Comparison of ENCODE assay signal across 1 cellular context in genomic region chr16:87387942-87388817, GRCh38.
TF ChIP-seq lines count a peak whose summit lies in the region.

No MANE protein-coding gene starts in this region.

TF ChIP-seq in K562, 482 proteins besides CTCF, POLR2A, EP300 and RAD21 (continued from another document and continues in another):
- TF ChIP-seq TEAD4 (IDR thresholded peaks at IDR 0.05; ENCODE audit: low read length) (peak; percentile 64), TEAD4 (CRISPR knock-in tag; IDR thresholded peaks at IDR 0.05; ENCODE audit: borderline replicate concordance) (no peak), SAFB (IDR thresholded peaks at IDR 0.05; ENCODE audit: borderline replicate concordance, low read depth, low read length) (no peak), SMAD1 (IDR thresholded peaks at IDR 0.05; ENCODE audit: low read depth, low read length, partially characterized antibody) (peak; percentile 92), HES1 (IDR thresholded peaks at IDR 0.05; ENCODE audit: low read depth) (peak; percentile 74), CLOCK (CRISPR knock-in tag; IDR thresholded peaks at IDR 0.05; ENCODE audit: borderline replicate concordance) (no peak), STAG1 (CRISPR knock-in tag; IDR thresholded peaks at IDR 0.05; ENCODE audit: borderline replicate concordance) (no peak), NFRKB (IDR thresholded peaks at IDR 0.05; ENCODE audit: low read depth) (peak; percentile 57), SUPT5H (IDR thresholded peaks at IDR 0.05) (no peak; the same call in 1 of the 2 replicates), E2F5 (CRISPR knock-in tag; IDR thresholded peaks at IDR 0.05) (no peak), ELF1 (tag; IDR thresholded peaks at IDR 0.05) (peak; percentile 95), CHD2 (IDR thresholded peaks at IDR 0.05; ENCODE audit: low read depth, low read length) (peak; percentile 78), GABPB1 (CRISPR knock-in tag; IDR thresholded peaks at IDR 0.05) (peak; percentile 44; the same call in 1 of the 2 replicates), RNF219 (CRISPR knock-in tag; IDR thresholded peaks at IDR 0.05) (no peak), RBFOX2 (IDR thresholded peaks at IDR 0.05; ENCODE audit: low read depth, low read length) (peak; percentile 57), FOXJ3 (CRISPR knock-in tag; IDR thresholded peaks at IDR 0.05) (peak; percentile 46; the same call in 1 of the 2 replicates), RHOXF2B (CRISPR knock-in tag; conservative IDR thresholded peaks at IDR 0.05) (no peak), PML (IDR thresholded peaks at IDR 0.05; ENCODE audit: low read length) (peak; percentile 45; the same call in 1 of the 2 replicates), ELF2 (CRISPR knock-in tag; IDR thresholded peaks at IDR 0.05) (peak; percentile 62; the same call in 1 of the 2 replicates), ZNF740 (CRISPR knock-in tag; IDR thresholded peaks at IDR 0.05) (no peak), ZNF740 (tag; IDR thresholded peaks at IDR 0.05) (peak in 1 of 2 experiments; percentile 59; a peak in 1 of 4 replicates), PRPF4 (IDR thresholded peaks at IDR 0.05; ENCODE audit: insufficient read depth, low read depth, low read length, poor library complexity, severe bottlenecking) (no peak), CEBPG (CRISPR knock-in tag; IDR thresholded peaks at IDR 0.05) (peak; percentile 97), CEBPG (tag; conservative IDR thresholded peaks at IDR 0.05 in 1 of 2, IDR thresholded peaks at IDR 0.05 in 1 of 2) (peak; percentile 99), SMARCA5 (IDR thresholded peaks at IDR 0.05) (no peak), ZSCAN32 (CRISPR knock-in tag; IDR thresholded peaks at IDR 0.05) (peak; percentile 48; the same call in 1 of the 2 replicates), HDAC6 (IDR thresholded peaks at IDR 0.05; ENCODE audit: low read depth, low read length) (no peak), FIP1L1 (IDR thresholded peaks at IDR 0.05; ENCODE audit: low read depth, low read length, poor library complexity, severe bottlenecking) (no peak), ZBTB49 (CRISPR knock-in tag; IDR thresholded peaks at IDR 0.05; ENCODE audit: borderline replicate concordance) (no peak), ZNF77 (CRISPR knock-in tag; IDR thresholded peaks at IDR 0.05) (no peak), NR3C1 (CRISPR knock-in tag; IDR thresholded peaks at IDR 0.05) (no peak), C11orf30 (IDR thresholded peaks at IDR 0.05; ENCODE audit: low read depth) (no peak), ZNF445 (CRISPR knock-in tag; IDR thresholded peaks at IDR 0.05; ENCODE audit: low read depth) (no peak), CBX8 (IDR thresholded peaks at IDR 0.05; ENCODE audit: borderline replicate concordance, extremely low read depth, low read depth, low read length, poor library complexity, severe bottlenecking) (no peak), TCF3 (CRISPR knock-in tag; IDR thresholded peaks at IDR 0.05) (0 out of 2 replicates have a peak, but pooled peaks have one; percentile 6)
- TF ChIP-seq, protein P1, sequence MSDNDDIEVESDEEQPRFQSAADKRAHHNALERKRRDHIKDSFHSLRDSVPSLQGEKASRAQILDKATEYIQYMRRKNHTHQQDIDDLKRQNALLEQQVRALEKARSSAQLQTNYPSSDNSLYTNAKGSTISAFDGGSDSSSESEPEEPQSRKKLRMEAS (CRISPR knock-in tag; IDR thresholded peaks at IDR 0.05) = peak; percentile 77
- TF ChIP-seq, protein P2, sequence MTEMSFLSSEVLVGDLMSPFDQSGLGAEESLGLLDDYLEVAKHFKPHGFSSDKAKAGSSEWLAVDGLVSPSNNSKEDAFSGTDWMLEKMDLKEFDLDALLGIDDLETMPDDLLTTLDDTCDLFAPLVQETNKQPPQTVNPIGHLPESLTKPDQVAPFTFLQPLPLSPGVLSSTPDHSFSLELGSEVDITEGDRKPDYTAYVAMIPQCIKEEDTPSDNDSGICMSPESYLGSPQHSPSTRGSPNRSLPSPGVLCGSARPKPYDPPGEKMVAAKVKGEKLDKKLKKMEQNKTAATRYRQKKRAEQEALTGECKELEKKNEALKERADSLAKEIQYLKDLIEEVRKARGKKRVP (CRISPR knock-in tag; IDR thresholded peaks at IDR 0.05) = peak; percentile 93
- TF ChIP-seq, protein P3, sequence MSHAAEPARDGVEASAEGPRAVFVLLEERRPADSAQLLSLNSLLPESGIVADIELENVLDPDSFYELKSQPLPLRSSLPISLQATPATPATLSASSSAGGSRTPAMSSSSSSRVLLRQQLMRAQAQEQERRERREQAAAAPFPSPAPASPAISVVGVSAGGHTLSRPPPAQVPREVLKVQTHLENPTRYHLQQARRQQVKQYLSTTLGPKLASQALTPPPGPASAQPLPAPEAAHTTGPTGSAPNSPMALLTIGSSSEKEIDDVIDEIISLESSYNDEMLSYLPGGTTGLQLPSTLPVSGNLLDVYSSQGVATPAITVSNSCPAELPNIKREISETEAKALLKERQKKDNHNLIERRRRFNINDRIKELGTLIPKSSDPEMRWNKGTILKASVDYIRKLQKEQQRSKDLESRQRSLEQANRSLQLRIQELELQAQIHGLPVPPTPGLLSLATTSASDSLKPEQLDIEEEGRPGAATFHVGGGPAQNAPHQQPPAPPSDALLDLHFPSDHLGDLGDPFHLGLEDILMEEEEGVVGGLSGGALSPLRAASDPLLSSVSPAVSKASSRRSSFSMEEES (CRISPR knock-in tag; IDR thresholded peaks at IDR 0.05) = no peak
- TF ChIP-seq, protein P4, sequence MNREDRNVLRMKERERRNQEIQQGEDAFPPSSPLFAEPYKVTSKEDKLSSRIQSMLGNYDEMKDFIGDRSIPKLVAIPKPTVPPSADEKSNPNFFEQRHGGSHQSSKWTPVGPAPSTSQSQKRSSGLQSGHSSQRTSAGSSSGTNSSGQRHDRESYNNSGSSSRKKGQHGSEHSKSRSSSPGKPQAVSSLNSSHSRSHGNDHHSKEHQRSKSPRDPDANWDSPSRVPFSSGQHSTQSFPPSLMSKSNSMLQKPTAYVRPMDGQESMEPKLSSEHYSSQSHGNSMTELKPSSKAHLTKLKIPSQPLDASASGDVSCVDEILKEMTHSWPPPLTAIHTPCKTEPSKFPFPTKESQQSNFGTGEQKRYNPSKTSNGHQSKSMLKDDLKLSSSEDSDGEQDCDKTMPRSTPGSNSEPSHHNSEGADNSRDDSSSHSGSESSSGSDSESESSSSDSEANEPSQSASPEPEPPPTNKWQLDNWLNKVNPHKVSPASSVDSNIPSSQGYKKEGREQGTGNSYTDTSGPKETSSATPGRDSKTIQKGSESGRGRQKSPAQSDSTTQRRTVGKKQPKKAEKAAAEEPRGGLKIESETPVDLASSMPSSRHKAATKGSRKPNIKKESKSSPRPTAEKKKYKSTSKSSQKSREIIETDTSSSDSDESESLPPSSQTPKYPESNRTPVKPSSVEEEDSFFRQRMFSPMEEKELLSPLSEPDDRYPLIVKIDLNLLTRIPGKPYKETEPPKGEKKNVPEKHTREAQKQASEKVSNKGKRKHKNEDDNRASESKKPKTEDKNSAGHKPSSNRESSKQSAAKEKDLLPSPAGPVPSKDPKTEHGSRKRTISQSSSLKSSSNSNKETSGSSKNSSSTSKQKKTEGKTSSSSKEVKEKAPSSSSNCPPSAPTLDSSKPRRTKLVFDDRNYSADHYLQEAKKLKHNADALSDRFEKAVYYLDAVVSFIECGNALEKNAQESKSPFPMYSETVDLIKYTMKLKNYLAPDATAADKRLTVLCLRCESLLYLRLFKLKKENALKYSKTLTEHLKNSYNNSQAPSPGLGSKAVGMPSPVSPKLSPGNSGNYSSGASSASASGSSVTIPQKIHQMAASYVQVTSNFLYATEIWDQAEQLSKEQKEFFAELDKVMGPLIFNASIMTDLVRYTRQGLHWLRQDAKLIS (CRISPR knock-in tag; IDR thresholded peaks at IDR 0.05) = no peak
- TF ChIP-seq, protein P5, sequence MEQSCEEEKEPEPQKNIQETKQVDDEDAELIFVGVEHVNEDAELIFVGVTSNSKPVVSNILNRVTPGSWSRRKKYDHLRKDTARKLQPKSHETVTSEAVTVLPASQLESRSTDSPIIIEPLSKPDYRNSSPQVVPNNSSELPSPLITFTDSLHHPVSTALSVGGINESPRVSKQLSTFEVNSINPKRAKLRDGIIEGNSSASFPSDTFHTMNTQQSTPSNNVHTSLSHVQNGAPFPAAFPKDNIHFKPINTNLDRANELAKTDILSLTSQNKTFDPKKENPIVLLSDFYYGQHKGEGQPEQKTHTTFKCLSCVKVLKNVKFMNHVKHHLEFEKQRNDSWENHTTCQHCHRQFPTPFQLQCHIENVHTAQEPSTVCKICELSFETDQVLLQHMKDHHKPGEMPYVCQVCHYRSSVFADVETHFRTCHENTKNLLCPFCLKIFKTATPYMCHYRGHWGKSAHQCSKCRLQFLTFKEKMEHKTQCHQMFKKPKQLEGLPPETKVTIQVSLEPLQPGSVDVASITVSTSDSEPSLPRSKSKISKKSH (CRISPR knock-in tag; IDR thresholded peaks at IDR 0.05) = no peak
- TF ChIP-seq, protein P6, sequence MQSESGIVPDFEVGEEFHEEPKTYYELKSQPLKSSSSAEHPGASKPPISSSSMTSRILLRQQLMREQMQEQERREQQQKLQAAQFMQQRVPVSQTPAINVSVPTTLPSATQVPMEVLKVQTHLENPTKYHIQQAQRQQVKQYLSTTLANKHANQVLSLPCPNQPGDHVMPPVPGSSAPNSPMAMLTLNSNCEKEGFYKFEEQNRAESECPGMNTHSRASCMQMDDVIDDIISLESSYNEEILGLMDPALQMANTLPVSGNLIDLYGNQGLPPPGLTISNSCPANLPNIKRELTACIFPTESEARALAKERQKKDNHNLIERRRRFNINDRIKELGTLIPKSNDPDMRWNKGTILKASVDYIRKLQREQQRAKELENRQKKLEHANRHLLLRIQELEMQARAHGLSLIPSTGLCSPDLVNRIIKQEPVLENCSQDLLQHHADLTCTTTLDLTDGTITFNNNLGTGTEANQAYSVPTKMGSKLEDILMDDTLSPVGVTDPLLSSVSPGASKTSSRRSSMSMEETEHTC (IDR thresholded peaks at IDR 0.05) = peak; percentile 93
